8 cellular contexts compared by ENCODE assay signal in the genomic region with DNA sequence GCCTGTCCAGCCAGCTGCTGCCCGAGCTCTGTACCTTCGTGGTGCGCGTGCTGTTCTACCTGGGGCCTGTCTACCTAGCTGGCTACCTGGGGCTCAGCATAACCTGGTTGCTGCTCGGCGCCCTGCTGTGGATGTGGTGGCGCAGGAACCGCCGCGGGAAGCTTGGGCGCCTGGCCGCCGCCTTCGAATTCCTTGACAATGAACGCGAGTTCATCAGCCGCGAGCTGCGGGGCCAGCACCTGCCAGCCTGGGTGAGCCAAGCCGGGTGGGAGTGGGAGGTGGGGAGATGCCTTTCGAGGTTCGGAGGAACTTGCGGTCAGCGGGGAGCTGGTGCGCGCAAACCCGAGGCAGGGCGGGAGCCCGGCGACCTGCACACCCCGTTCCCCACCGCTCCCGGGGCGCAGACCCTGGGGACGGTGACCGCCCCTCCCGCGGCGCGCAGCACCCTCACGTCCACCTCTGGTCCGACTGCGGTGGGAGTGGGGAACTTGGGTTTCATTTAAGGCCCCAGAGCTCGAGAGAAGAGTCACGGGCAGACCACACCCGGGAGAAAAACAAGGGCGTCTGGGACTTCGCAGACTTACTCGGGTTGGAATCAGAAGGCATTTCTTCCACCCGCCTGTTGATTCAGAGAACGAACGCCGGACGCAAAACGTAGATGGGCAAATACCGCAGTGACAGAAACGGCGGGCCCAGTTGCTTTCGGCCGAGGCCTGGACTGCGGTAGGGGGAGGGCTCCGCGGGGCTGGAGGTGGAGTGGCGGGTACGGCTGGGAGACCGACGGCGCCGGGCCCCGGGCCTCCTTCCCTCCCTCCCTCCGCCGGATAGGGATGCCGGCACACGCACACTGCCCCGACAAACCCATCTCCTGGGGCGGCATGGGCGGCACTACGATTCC. TPM values are rescaled to one million over a fixed set of nuclear protein-coding genes. Genes with fewer than 3 reads are reported as not detected.
DNase-seq lines count a peak whose midpoint lies in the region; ATAC-seq and TF ChIP-seq lines count a peak whose summit lies in the region.

No MANE protein-coding gene starts in this region.

- H3K79me2 ChIP-seq in smooth muscle cell (ENCODE audit: low read depth) = no peaks in the 10 kb centered on the region

- no peaks in the 10 kb centered on the region for H3F3A ChIP-seq in smooth muscle cell (ENCODE audit: low read depth)

- no peaks in the 10 kb centered on the region for H3K36me3 Mint-ChIP-seq in activated T-cell treated with anti-CD3 and anti-CD28 coated beads, Interleukin-2, amount 50 U/mL, for 4 hours (ENCODE audit: insufficient read depth)
- no peaks in the 10 kb centered on the region for H3K36me3 Mint-ChIP-seq in activated naive CD8-positive, alpha-beta T cell treated with anti-CD3 and anti-CD28 coated beads, Interleukin-2, amount 10 ng/mL, durations not matched to agents 7 days and 5 days

- no peaks in the 10 kb centered on the region for H3K9me3 Mint-ChIP-seq in activated T-cell treated with anti-CD3 and anti-CD28 coated beads, Interleukin-2, amount 50 U/mL, for 4 hours
- H3K9me3 Mint-ChIP-seq in activated naive CD8-positive, alpha-beta T cell treated with anti-CD3 and anti-CD28 coated beads, Interleukin-2, amount 10 ng/mL, durations not matched to agents 7 days and 5 days = no peaks in the 10 kb centered on the region

- ATAC-seq in activated T-cell treated with anti-CD3 and anti-CD28 coated beads, Interleukin-2, amount 50 U/mL, for 4 hours = peak; percentile 12 to 21
- ATAC-seq in activated naive CD8-positive, alpha-beta T cell treated with anti-CD3 and anti-CD28 coated beads, Interleukin-2, amount 10 ng/mL, durations not matched to agents 7 days and 5 days (ENCODE audit: low read depth) = no peak
- no peak for ATAC-seq in HG03342 (IDR thresholded peaks at IDR 0.05; ENCODE audit: unreplicated experiment)
- ATAC-seq in HG03439 (IDR thresholded peaks at IDR 0.05; ENCODE audit: unreplicated experiment) = no peak

- POLR2A ChIA-PET in activated naive CD8-positive, alpha-beta T cell treated with anti-CD3 and anti-CD28 coated beads, Interleukin-2, amount 10 ng/mL, durations not matched to agents 7 days and 5 days (lab: Charles Lee) = interaction anchor here (1.1 kb wide), 1 partner anchor 248 kb away, joined by 4 read pairs; a partner anchor contains a TSS

- TF ChIP-seq CTCF in smooth muscle cell (IDR thresholded peaks at IDR 0.05; ENCODE audit: borderline replicate concordance, insufficient read depth, poor library complexity, severe bottlenecking) = no peak

- no peaks in the 10 kb centered on the region for H3K36me3 ChIP-seq in smooth muscle cell (ENCODE audit: low read depth)

- 5% methylated on average over 58 of the region's 78 CpGs for WGBS in smooth muscle cell (ENCODE audit: low lambda C conversion rate)

- peak overlapping the region; percentile 96 for H3K4me2 ChIP-seq in smooth muscle cell

- no peak overlapping the region for H3K27ac ChIP-seq in smooth muscle cell (ENCODE audit: low read depth)

- H2AFZ ChIP-seq in smooth muscle cell (ENCODE audit: low read depth) = peak overlapping the region; percentile 30

- H3K4me3 ChIP-seq in smooth muscle cell = peak overlapping the region; percentile 58

- H3K27me3 Mint-ChIP-seq in activated T-cell treated with anti-CD3 and anti-CD28 coated beads, Interleukin-2, amount 50 U/mL, for 4 hours (ENCODE audit: low read depth) = peaks cover 56% of the 10 kb centered on the region
- H3K27me3 Mint-ChIP-seq in activated naive CD8-positive, alpha-beta T cell treated with anti-CD3 and anti-CD28 coated beads, Interleukin-2, amount 10 ng/mL, durations not matched to agents 7 days and 5 days = peaks cover 56% of the 10 kb centered on the region

- peaks cover 11% of the 10 kb centered on the region for H3K4me1 Mint-ChIP-seq in activated T-cell treated with anti-CD3 and anti-CD28 coated beads, Interleukin-2, amount 50 U/mL, for 4 hours (ENCODE audit: low read depth)
- H3K4me1 Mint-ChIP-seq in activated naive CD8-positive, alpha-beta T cell treated with anti-CD3 and anti-CD28 coated beads, Interleukin-2, amount 10 ng/mL, durations not matched to agents 7 days and 5 days = peaks cover 8% of the 10 kb centered on the region

- H4K20me1 ChIP-seq in smooth muscle cell (ENCODE audit: low read depth) = no peaks in the 10 kb centered on the region

- no peak for DNase-seq in activated T-cell treated with anti-CD3 and anti-CD28 coated beads, Interleukin-2, amount 50 U/mL, for 4 hours
- DNase-seq in activated T-cell treated with anti-CD3 and anti-CD28 coated beads, Interleukin-2, amount 50 U/mL, for 48 hours = no peak
- DNase-seq in activated naive CD8-positive, alpha-beta T cell treated with anti-CD3 and anti-CD28 coated beads, Interleukin-2, amount 10 ng/mL, durations not matched to agents 7 days and 5 days = no peak
- DNase-seq in iPS-NIHi7 (ENCODE audit: extremely low spot score) = peak; percentile 64
- no peak for DNase-seq in smooth muscle cell (lab: John Stamatoyannopoulos, UW; ENCODE audit: unreplicated experiment)
- DNase-seq in NOMO-1 treated with DMSO at 0.1 percent for 48 hours (lab: John Stamatoyannopoulos, UW; ENCODE audit: unreplicated experiment) = no peak

- H3K9me3 ChIP-seq in smooth muscle cell (replicated peaks; ENCODE audit: low read depth) = no peaks in the 10 kb centered on the region

- peaks cover 6% of the 10 kb centered on the region for H3K4me1 ChIP-seq in smooth muscle cell (ENCODE audit: low read depth)

- no peak overlapping the region for H3K27ac Mint-ChIP-seq in activated naive CD8-positive, alpha-beta T cell treated with anti-CD3 and anti-CD28 coated beads, Interleukin-2, amount 10 ng/mL, durations not matched to agents 7 days and 5 days

- peak overlapping the region; percentile 42 for H3K4me3 Mint-ChIP-seq in activated T-cell treated with anti-CD3 and anti-CD28 coated beads, Interleukin-2, amount 50 U/mL, for 4 hours
- peak overlapping the region; percentile 65 for H3K4me3 Mint-ChIP-seq in activated naive CD8-positive, alpha-beta T cell treated with anti-CD3 and anti-CD28 coated beads, Interleukin-2, amount 10 ng/mL, durations not matched to agents 7 days and 5 days

- H3K27me3 ChIP-seq in smooth muscle cell (ENCODE audit: low read depth) = peaks cover 44% of the 10 kb centered on the region

- no peak overlapping the region for H3K9ac ChIP-seq in smooth muscle cell (ENCODE audit: low read depth)

RNA-seq across cellular contexts. Expression of a gene that starts 0.7 kb away (rescaled TPM):
- total RNA-seq in activated T-cell treated with anti-CD3 and anti-CD28 coated beads, Interleukin-2, amount 50 U/mL, for 4 hours = under 1 TPM; 0.05 to 0.19 (median 0.13) TPM
- total RNA-seq in activated naive CD8-positive, alpha-beta T cell treated with anti-CD3 and anti-CD28 coated beads, Interleukin-2, amount 10 ng/mL, durations not matched to agents 7 days and 5 days = under 1 TPM; 0.19 to 0.26 TPM
- 3.4 and 5.5 TPM in 2 replicates for total RNA-seq in smooth muscle cell
- polyA plus RNA-seq in smooth muscle cell = 1.2 and 3.1 TPM in 2 replicates

Comparison
In these comparisons a context has a peak if more than half of its experiments do, and no peak if none do; other contexts are left out.
1. ATAC-seq: peak in activated T-cell treated with anti-CD3 and anti-CD28 coated beads, Interleukin-2, amount 50 U/mL, for 4 hours (2 of 2); none in activated naive CD8-positive, alpha-beta T cell treated with anti-CD3 and anti-CD28 coated beads, Interleukin-2, amount 10 ng/mL, durations not matched to agents 7 days and 5 days (single experiment), HG03342 (single experiment) and HG03439 (single experiment).